Comparison of ENCODE assay signal across 28 cellular contexts in the genomic region with DNA sequence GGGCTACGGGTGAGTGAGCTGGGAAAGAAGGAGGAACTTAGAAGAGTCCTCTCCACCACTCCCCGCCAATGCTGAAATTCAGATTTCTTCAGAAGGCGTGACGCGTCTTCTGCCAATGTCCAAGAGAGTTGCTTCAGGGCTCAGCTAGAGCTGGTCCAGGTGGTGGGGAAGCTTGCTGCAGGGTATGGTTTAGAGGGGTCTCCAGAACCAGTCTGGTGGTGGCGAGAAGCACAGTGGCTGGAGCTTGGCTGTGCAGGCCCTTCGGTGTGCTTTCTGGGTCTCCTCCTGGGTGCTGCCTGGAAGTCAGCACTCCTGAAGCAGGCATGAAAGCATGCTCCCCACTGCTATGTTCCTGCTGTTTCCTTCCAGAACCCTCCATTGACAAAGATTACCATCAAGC.
"Had no signal": no experiment of that assay in that cellular context is flagged by ENCODE, and none has a peak within 500 bp of the region (broad histone marks: within the 10 kb centered on the region; RNA-seq: fewer than 3 reads in every experiment).

No MANE protein-coding gene starts in this region.

- H3K4me3 Mint-ChIP-seq: activated B cell treated with CpG ODN at 0.5 μM for 24 hours; activated CD8-positive, alpha-beta T cell treated with anti-CD3 and anti-CD28 coated beads for 36 hours; activated naive CD4-positive, alpha-beta T cell treated with anti-CD3 and anti-CD28 coated beads, Interleukin-2, amount 10 ng/mL, durations not matched to agents 7 days and 5 days; activated naive CD8-positive, alpha-beta T cell treated with anti-CD3 and anti-CD28 coated beads, Interleukin-2, amount 10 ng/mL, durations not matched to agents 7 days and 5 days; activated T-cell treated with anti-CD3 and anti-CD28 coated beads, Interleukin-2, amount 50 U/mL, for 24 hours; activated T-cell treated with anti-CD3 and anti-CD28 coated beads, Interleukin-2, amount 50 U/mL, for 72 hours; brain; T-cell; T-helper 1 cell treated with Interleukin-12 subunit alpha and Interleukin-12 subunit beta and Interleukin-4 antibody, amounts not matched to agents 30 μg/mL and 1 μg/mL, for 36 hours had no signal

- H3K4me3 ChIP-seq: ascending aorta, breast epithelium, cardiac muscle cell had no signal

- H3K36me3 ChIP-seq: ascending aorta, breast epithelium, cardiac muscle cell, WERI-Rb-1 had no signal

- H3K4me1 Mint-ChIP-seq: activated B cell treated with CpG ODN at 0.5 μM for 24 hours; activated naive CD4-positive, alpha-beta T cell treated with anti-CD3 and anti-CD28 coated beads, Interleukin-2, amount 10 ng/mL, durations not matched to agents 7 days and 5 days; activated naive CD8-positive, alpha-beta T cell treated with anti-CD3 and anti-CD28 coated beads, Interleukin-2, amount 10 ng/mL, durations not matched to agents 7 days and 5 days; brain; T-cell had no signal

- H3K36me3 Mint-ChIP-seq: activated naive CD4-positive, alpha-beta T cell treated with anti-CD3 and anti-CD28 coated beads, Interleukin-2, amount 10 ng/mL, durations not matched to agents 7 days and 5 days; activated naive CD4-positive, alpha-beta T cell treated with anti-CD3 and anti-CD28 coated beads, Interleukin-2, amount 50 U/mL, for 72 hours; activated naive CD8-positive, alpha-beta T cell treated with anti-CD3 and anti-CD28 coated beads, Interleukin-2, amount 10 ng/mL, durations not matched to agents 7 days and 5 days; brain; T-cell had no signal

- H3K9me3 Mint-ChIP-seq: activated CD8-positive, alpha-beta T cell treated with anti-CD3 and anti-CD28 coated beads for 36 hours; activated naive CD4-positive, alpha-beta T cell treated with anti-CD3 and anti-CD28 coated beads, Interleukin-2, amount 50 U/mL, for 72 hours; activated naive CD8-positive, alpha-beta T cell treated with anti-CD3 and anti-CD28 coated beads, Interleukin-2, amount 10 ng/mL, durations not matched to agents 7 days and 5 days; activated T-cell treated with anti-CD3 and anti-CD28 coated beads, Interleukin-2, amount 50 U/mL, for 24 hours; T-helper 1 cell treated with Interleukin-12 subunit alpha and Interleukin-12 subunit beta and Interleukin-4 antibody, amounts not matched to agents 30 μg/mL and 1 μg/mL, for 36 hours had no signal

- ATAC-seq: activated CD4-positive, CD25-positive, alpha-beta regulatory T cell treated with anti-CD3 and anti-CD28 coated beads, Interleukin-2, amount 50 U/mL, for 24 hours; activated CD8-positive, alpha-beta T cell treated with anti-CD3 and anti-CD28 coated beads for 36 hours; activated naive CD4-positive, alpha-beta T cell treated with anti-CD3 and anti-CD28 coated beads, Interleukin-2, amount 50 U/mL, for 72 hours; activated T-cell treated with anti-CD3 and anti-CD28 coated beads, Interleukin-2, amount 50 U/mL, for 72 hours; T-cell had no signal

- H3K27ac Mint-ChIP-seq: activated B cell treated with CpG ODN at 0.5 μM for 24 hours; activated CD8-positive, alpha-beta T cell treated with anti-CD3 and anti-CD28 coated beads for 36 hours; activated naive CD4-positive, alpha-beta T cell treated with anti-CD3 and anti-CD28 coated beads, Interleukin-2, amount 10 ng/mL, durations not matched to agents 7 days and 5 days; activated naive CD4-positive, alpha-beta T cell treated with anti-CD3 and anti-CD28 coated beads, Interleukin-2, amount 50 U/mL, for 72 hours; activated naive CD8-positive, alpha-beta T cell treated with anti-CD3 and anti-CD28 coated beads, Interleukin-2, amount 10 ng/mL, durations not matched to agents 7 days and 5 days; activated T-cell treated with anti-CD3 and anti-CD28 coated beads, Interleukin-2, amount 50 U/mL, for 24 hours; activated T-cell treated with anti-CD3 and anti-CD28 coated beads, Interleukin-2, amount 50 U/mL, for 72 hours; brain; T-cell; T-helper 1 cell treated with Interleukin-12 subunit alpha and Interleukin-12 subunit beta and Interleukin-4 antibody, amounts not matched to agents 30 μg/mL and 1 μg/mL, for 36 hours had no signal

- H3K27me3 ChIP-seq: ascending aorta, cardiac muscle cell had no signal

- H3K27ac ChIP-seq: ascending aorta, breast epithelium, cardiac muscle cell, epithelial cell of prostate, WERI-Rb-1 had no signal

- H3K9me3 ChIP-seq: ascending aorta had no signal

- H3K4me1 ChIP-seq: ascending aorta, breast epithelium had no signal

- DNase-seq: activated B cell treated with CpG ODN at 0.5 μM for 24 hours; activated CD4-positive, alpha-beta T cell treated with anti-CD3 and anti-CD28 coated beads for 48 hours; activated CD4-positive, alpha-beta T cell treated with anti-CD3 and anti-CD28 coated beads, Interleukin-2, amount 50 U/mL, for 1 hour; activated CD4-positive, alpha-beta T cell treated with anti-CD3 and anti-CD28 coated beads, Interleukin-2, amount 50 U/mL, for 48 hours; activated CD8-positive, alpha-beta T cell treated with anti-CD3 and anti-CD28 coated beads for 36 hours; activated gamma-delta T cell; activated naive CD4-positive, alpha-beta T cell; activated naive CD4-positive, alpha-beta T cell treated with anti-CD3 and anti-CD28 coated beads, Interleukin-2, amount 10 ng/mL, durations not matched to agents 7 days and 5 days; activated naive CD8-positive, alpha-beta T cell treated with anti-CD3 and anti-CD28 coated beads, Interleukin-2, amount 10 ng/mL, durations not matched to agents 7 days and 5 days; activated T-cell treated with anti-CD3 and anti-CD28 coated beads, Interleukin-2, amount 50 U/mL, for 24 hours; activated T-cell treated with anti-CD3 and anti-CD28 coated beads, Interleukin-2, amount 50 U/mL, for 72 hours; central memory CD4-positive, alpha-beta T cell; cortex of kidney; dermis blood vessel endothelial cell; effector CD8-positive, alpha-beta T cell; foreskin fibroblast; SW 1271; T-cell; T1000; WERI-Rb-1 had no signal
